ENCODE assay signal across 14 cellular contexts in the genomic region with DNA sequence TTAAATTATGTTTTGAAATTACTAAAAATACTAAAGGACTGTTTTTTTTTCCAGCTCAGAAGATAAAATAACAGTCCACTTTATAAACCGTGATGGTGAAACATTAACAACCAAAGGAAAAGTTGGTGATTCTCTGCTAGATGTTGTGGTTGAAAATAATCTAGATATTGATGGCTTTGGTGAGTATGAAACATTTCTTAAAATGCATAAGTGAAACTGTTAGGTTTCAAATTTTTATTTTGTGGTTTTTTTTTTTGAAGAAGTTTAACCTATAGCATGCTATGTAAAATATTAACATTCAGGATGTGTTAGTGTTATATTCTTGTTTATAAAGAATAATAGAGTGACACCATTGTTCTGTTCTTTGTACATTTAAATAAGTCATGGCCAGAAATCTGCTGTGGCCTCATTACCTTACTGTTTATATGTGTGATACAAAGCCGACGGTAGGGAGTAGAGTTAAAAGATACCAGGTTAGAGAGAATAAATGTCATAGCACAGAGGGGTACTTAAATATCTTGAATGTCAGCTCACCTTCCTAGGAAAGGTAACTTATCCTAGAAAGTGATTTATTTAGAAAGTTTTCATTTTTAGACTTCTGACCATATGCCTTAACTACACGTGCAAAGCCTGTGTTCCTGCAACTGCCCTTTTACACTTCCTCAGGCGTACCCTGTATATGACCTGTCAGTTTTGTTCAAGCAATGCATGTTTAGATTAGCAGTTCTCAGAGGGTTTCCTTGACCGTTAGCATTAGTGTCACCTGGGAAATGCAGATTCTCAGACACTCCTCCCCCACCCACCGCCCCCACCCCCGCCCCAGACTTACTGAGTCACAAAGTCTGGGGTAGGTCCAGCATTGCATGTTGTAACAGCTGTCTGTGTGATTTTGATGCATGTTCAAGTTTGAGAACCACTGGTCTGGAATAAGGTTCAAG. TPM values are rescaled to one million over a fixed set of nuclear protein-coding genes. Genes with fewer than 3 reads are reported as not detected.
DNase-seq lines count a peak whose midpoint lies in the region; ATAC-seq and TF ChIP-seq lines count a peak whose summit lies in the region.
"Had no signal": no experiment of that assay in that cellular context is flagged by ENCODE, and none has a peak within 500 bp of the region (broad histone marks: within the 10 kb centered on the region; RNA-seq: fewer than 3 reads in every experiment).

No MANE protein-coding gene starts in this region.

- no peak overlapping the region for H2AFZ ChIP-seq in fibroblast of lung (ENCODE audit: low read length)

- H3K9me3 Mint-ChIP-seq in glutamatergic neuron (ENCODE audit: unreplicated experiment), result peaks cover 2% of the 10 kb centered on the region
- H3K9me3 Mint-ChIP-seq: stimulated activated naive CD8-positive, alpha-beta T cell treated with anti-CD3 and anti-CD28 coated beads, Interleukin-15, Interleukin-2, amounts not matched to agents 100 ng/mL and 50 ng/mL, for 24 hours had no signal

- no peaks in the 10 kb centered on the region for H4K20me1 ChIP-seq in fibroblast of lung (ENCODE audit: control insufficient read depth, extremely low read depth, insufficient read depth, low read length)

- 61% methylated on average over 8 of the region's 8 CpGs for WGBS in prostate gland

- peaks cover 2% of the 10 kb centered on the region for H3K4me1 ChIP-seq in fibroblast of lung (ENCODE audit: control insufficient read depth, extremely low read depth, insufficient read depth, low read length)
- no peaks in the 10 kb centered on the region for H3K4me1 ChIP-seq in prostate gland (replicated peaks)

- TF ChIP-seq CTCF in fibroblast of lung (conservative IDR thresholded peaks at IDR 0.05 in 1 of 2, IDR thresholded peaks at IDR 0.05 in 1 of 2; ENCODE audit: low read depth in 1 of 2, low read length in 2 of 2), result no peak
- TF ChIP-seq CTCF in prostate gland (IDR thresholded peaks at IDR 0.05), result no peak
- no peak for TF ChIP-seq CTCF in glutamatergic neuron (IDR thresholded peaks at IDR 0.05; ENCODE audit: partially characterized antibody, unreplicated experiment)

- H3K36me3 ChIP-seq in fibroblast of lung (ENCODE audit: control insufficient read depth, insufficient read depth, low read length) (no peaks in the 10 kb centered on the region), prostate gland (no peaks in the 10 kb centered on the region)

- H3K27ac ChIP-seq in fibroblast of lung (ENCODE audit: insufficient read depth, low read length) (no peak overlapping the region), prostate gland (no peak overlapping the region)
- H3K27ac ChIP-seq: sigmoid colon had no signal

- H3K27me3 Mint-ChIP-seq in glutamatergic neuron (ENCODE audit: unreplicated experiment), result no peaks in the 10 kb centered on the region
- H3K27me3 Mint-ChIP-seq: stimulated activated naive CD8-positive, alpha-beta T cell treated with anti-CD3 and anti-CD28 coated beads, Interleukin-15, Interleukin-2, amounts not matched to agents 100 ng/mL and 50 ng/mL, for 24 hours had no signal

- H3K27me3 ChIP-seq in fibroblast of lung (ENCODE audit: control insufficient read depth, insufficient read depth, low read length), result no peaks in the 10 kb centered on the region
- no peaks in the 10 kb centered on the region for H3K27me3 ChIP-seq in prostate gland (replicated peaks; ENCODE audit: insufficient read depth)
- H3K27me3 ChIP-seq: sigmoid colon had no signal

- ATAC-seq in GM19438 (IDR thresholded peaks at IDR 0.05; ENCODE audit: low read depth, unreplicated experiment) (peak; percentile 60), HG03432 (IDR thresholded peaks at IDR 0.05; ENCODE audit: unreplicated experiment) (peak; percentile 61), HG03565 (IDR thresholded peaks at IDR 0.05; ENCODE audit: unreplicated experiment) (no peak)

- no peak overlapping the region for H3K27ac Mint-ChIP-seq in glutamatergic neuron (ENCODE audit: unreplicated experiment)
- H3K27ac Mint-ChIP-seq: stimulated activated naive CD8-positive, alpha-beta T cell treated with anti-CD3 and anti-CD28 coated beads, Interleukin-15, Interleukin-2, amounts not matched to agents 100 ng/mL and 50 ng/mL, for 24 hours; T-helper 1 cell treated with Interleukin-12 subunit alpha and Interleukin-12 subunit beta and Interleukin-4 antibody, amounts not matched to agents 30 μg/mL and 1 μg/mL, for 36 hours had no signal

- H3K4me3 ChIP-seq in fibroblast of lung (replicated peaks in 1 of 4; ENCODE audit: control extremely low read depth in 1 of 4, insufficient read depth in 1 of 4, low read depth in 3 of 4, low read length in 4 of 4), result no peak overlapping the region
- H3K4me3 ChIP-seq in prostate gland, result no peak overlapping the region
- H3K4me3 ChIP-seq: sigmoid colon had no signal

- H3K9ac ChIP-seq in fibroblast of lung (ENCODE audit: insufficient read depth, low read length), result no peak overlapping the region

- peaks cover 11% of the 10 kb centered on the region for H3K4me1 Mint-ChIP-seq in glutamatergic neuron (ENCODE audit: low read depth, unreplicated experiment)

- H3K4me2 ChIP-seq in fibroblast of lung (ENCODE audit: extremely low read depth, insufficient read depth, low read length), result no peak overlapping the region

- H3K9me3 ChIP-seq in fibroblast of lung (ENCODE audit: control insufficient read depth, insufficient read depth, low read depth, low read length) (no peaks in the 10 kb centered on the region), prostate gland (no peaks in the 10 kb centered on the region)
- H3K9me3 ChIP-seq: sigmoid colon had no signal

- H3K79me2 ChIP-seq in fibroblast of lung (ENCODE audit: control insufficient read depth, insufficient read depth, low read length), result peaks cover 32% of the 10 kb centered on the region

- DNase-seq in AG08395 (ENCODE audit: low spot score) (peak; percentile 2), fibroblast of lung (ENCODE audit: low read depth in 2 of 2) (peak; percentile 37 to 58), prostate gland (ENCODE audit: low spot score) (no peak), NCI-H2107 (lab: John Stamatoyannopoulos, UW) (no peak), glutamatergic neuron (no peak)
- DNase-seq: activated T-cell treated with anti-CD3 and anti-CD28 coated beads, Interleukin-2, amount 50 U/mL, for 48 hours; effector CD8-positive, alpha-beta T cell; NCI-H2029 treated with DMSO at 0.1 percent for 48 hours; sigmoid colon had no signal

- H3K36me3 Mint-ChIP-seq in glutamatergic neuron (ENCODE audit: unreplicated experiment), result peaks cover 7% of the 10 kb centered on the region

- no peak overlapping the region for H3K4me3 Mint-ChIP-seq in glutamatergic neuron (ENCODE audit: unreplicated experiment)
- H3K4me3 Mint-ChIP-seq: stimulated activated naive CD8-positive, alpha-beta T cell treated with anti-CD3 and anti-CD28 coated beads, Interleukin-15, Interleukin-2, amounts not matched to agents 100 ng/mL and 50 ng/mL, for 24 hours; T-helper 1 cell treated with Interleukin-12 subunit alpha and Interleukin-12 subunit beta and Interleukin-4 antibody, amounts not matched to agents 30 μg/mL and 1 μg/mL, for 36 hours had no signal

- intact Hi-C loops in prostate gland (cut with DNase I), result loop anchor here (10.0 kb wide), 1 partner anchor 141 kb away; a partner anchor contains a TSS

- no peak for TF ChIP-seq POLR2A in prostate gland (IDR thresholded peaks at IDR 0.05)

RNA-seq across cellular contexts. Expression of a gene that starts 6.3 kb away (rescaled TPM):
- total RNA-seq in fibroblast of lung (9.2 and 11.4 TPM in 2 replicates), prostate gland (10 to 100 TPM; 12.8 to 21.2 TPM), glutamatergic neuron (ENCODE audit: unreplicated experiment) (5.4 TPM)
- polyA plus RNA-seq in fibroblast of lung, result 8.3 and 9.9 TPM in 2 replicates
- polyA plus RNA-seq in fibroblast of lung (2012), result 9.1 and 12.6 TPM in 2 replicates
- 0.30 and 0.35 TPM in 2 replicates for polyA minus RNA-seq in fibroblast of lung (ENCODE audit: low replicate concordance)

Comparison
In these comparisons a context has a peak if more than half of its experiments do, and no peak if none do; other contexts are left out.
1. DNase-seq: peak in AG08395 (single experiment) and fibroblast of lung (2 of 2); none in prostate gland (single experiment), NCI-H2107 (single experiment) and glutamatergic neuron (single experiment).